In the genomic region with DNA sequence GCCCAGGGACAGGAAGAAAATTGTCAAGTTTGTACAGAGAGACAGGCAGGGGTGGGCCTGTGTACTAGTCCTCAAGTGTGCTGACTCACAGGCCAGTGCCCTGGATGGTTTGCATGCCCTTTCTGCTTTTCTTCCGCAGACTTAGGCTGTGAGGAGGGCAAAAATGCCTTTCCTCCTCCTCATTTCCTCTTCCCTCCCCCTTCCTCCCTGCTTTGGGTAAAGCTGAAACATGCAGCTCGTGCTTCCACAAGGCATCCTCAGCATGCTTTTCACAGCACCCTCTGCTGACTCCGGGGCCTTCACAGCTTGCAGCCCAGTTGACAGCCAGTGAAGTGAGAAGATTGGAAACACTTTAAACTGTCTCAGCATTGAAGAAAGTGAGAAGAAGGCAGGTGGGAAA, we compare ENCODE assay signal across 8 cellular contexts.
DNase-seq lines count a peak whose midpoint lies in the region.

No MANE protein-coding gene starts in this region.

- H3K9me3 ChIP-seq in SJCRH30 (replicated peaks), result no peaks in the 10 kb centered on the region

- no peaks in the 10 kb centered on the region for H3K27me3 ChIP-seq in SJCRH30

- DNase-seq in ELF-1 (ENCODE audit: low read depth, low spot score) (peak; percentile 84), SJCRH30 (peak; percentile 7 to 14), fibroblast of the conjunctiva (ENCODE audit: low read depth) (peak; percentile 89), nucleus accumbens (lab: John Stamatoyannopoulos, UW) (peak in 33 of 56 donors; percentile 2 to 60 (median 24)), NCI-H1105 (lab: John Stamatoyannopoulos, UW) (no peak), mesenteric fat pad (ENCODE audit: low spot score) (no peak), T-helper 2 cell (no peak), CD1c-positive myeloid dendritic cell (ENCODE audit: extremely low spot score) (no peak)

- no peak overlapping the region for H3K4me3 ChIP-seq in SJCRH30

- no peaks in the 10 kb centered on the region for H3K36me3 ChIP-seq in SJCRH30

- no peak overlapping the region for H3K27ac ChIP-seq in SJCRH30

- H3K4me1 ChIP-seq in SJCRH30, result no peaks in the 10 kb centered on the region

Comparison
In these comparisons a context has a peak if more than half of its experiments do, and no peak if none do; other contexts are left out.
1. DNase-seq: peak in ELF-1 (single experiment), SJCRH30 (2 of 2), fibroblast of the conjunctiva (single experiment) and nucleus accumbens (33 of 56); none in NCI-H1105 (single experiment), mesenteric fat pad (single experiment), T-helper 2 cell (0 of 5) and CD1c-positive myeloid dendritic cell (single experiment).